Comparison of ENCODE assay signal across 8 cellular contexts in genomic region chr10:110354322-110354766, GRCh38. TPM values are rescaled to one million over a fixed set of nuclear protein-coding genes. Genes with fewer than 3 reads are reported as not detected.
DNase-seq lines count a peak whose midpoint lies in the region; ATAC-seq lines count a peak whose summit lies in the region.

No MANE protein-coding gene starts in this region.

- H3K4me3 Mint-ChIP-seq in effector memory CD8-positive, alpha-beta T cell, result peak overlapping the region in 1 of 2 donors; percentile 49

- peaks cover 50 to 52% of the 10 kb centered on the region in 2 donors for H3K4me1 Mint-ChIP-seq in effector memory CD8-positive, alpha-beta T cell (ENCODE audit: low read depth in 2 of 2)

- H3K27ac Mint-ChIP-seq in effector memory CD8-positive, alpha-beta T cell, result peak overlapping the region; percentile 66 to 80

- peak; percentile 25 for ATAC-seq in effector memory CD8-positive, alpha-beta T cell (replicated peaks)
- ATAC-seq in GM19035 (IDR thresholded peaks at IDR 0.05; ENCODE audit: unreplicated experiment), result no peak

- H3K9me3 Mint-ChIP-seq in effector memory CD8-positive, alpha-beta T cell, result no peaks in the 10 kb centered on the region

- H3K36me3 Mint-ChIP-seq in effector memory CD8-positive, alpha-beta T cell (ENCODE audit: insufficient read depth), result no peaks in the 10 kb centered on the region

- peak; percentile 48 for DNase-seq in COLO829 (ENCODE audit: low spot score)
- peak; percentile 30 for DNase-seq in GOT3 (lab: John Stamatoyannopoulos, UW)
- DNase-seq in NCI-H524 treated with DMSO at 0.1 percent for 48 hours (lab: John Stamatoyannopoulos, UW), result peak; percentile 43
- DNase-seq in activated CD4-positive, alpha-beta T cell treated with anti-CD3 and anti-CD28 coated beads, Interleukin-2, amount 50 U/mL, for 48 hours, result peak; percentile 92 to 95
- peak; percentile 75 to 81 (median 80) for DNase-seq in effector memory CD8-positive, alpha-beta T cell
- peak; percentile 90 for DNase-seq in mesenteric fat pad (ENCODE audit: low spot score)
- peak; percentile 51 to 62 for DNase-seq in stimulated activated CD8-positive, alpha-beta memory T cell treated with anti-CD3 and anti-CD28 coated beads, Interleukin-2, amount 100 ng/mL, for 1 hour (ENCODE audit: low read depth in 2 of 2)

- H3K27me3 Mint-ChIP-seq in effector memory CD8-positive, alpha-beta T cell, result no peaks in the 10 kb centered on the region

RNA-seq across cellular contexts. Expression of gene SMNDC1, which starts 49.6 kb away (rescaled TPM):
- total RNA-seq in mesenteric fat pad, result 26.1 TPM

Comparison
In these comparisons a context has a peak if more than half of its experiments do, and no peak if none do; other contexts are left out.
1. DNase-seq: peak in every context shown above with its lines; median percentile 94 in activated CD4-positive, alpha-beta T cell treated with anti-CD3 and anti-CD28 coated beads, Interleukin-2, amount 50 U/mL, for 48 hours; 90 in mesenteric fat pad; 80 in effector memory CD8-positive, alpha-beta T cell; 56 in stimulated activated CD8-positive, alpha-beta memory T cell treated with anti-CD3 and anti-CD28 coated beads, Interleukin-2, amount 100 ng/mL, for 1 hour; 48 in COLO829; 43 in NCI-H524 treated with DMSO at 0.1 percent for 48 hours; 30 in GOT3.